Comparison of ENCODE assay signal across 14 cellular contexts in the genomic region with DNA sequence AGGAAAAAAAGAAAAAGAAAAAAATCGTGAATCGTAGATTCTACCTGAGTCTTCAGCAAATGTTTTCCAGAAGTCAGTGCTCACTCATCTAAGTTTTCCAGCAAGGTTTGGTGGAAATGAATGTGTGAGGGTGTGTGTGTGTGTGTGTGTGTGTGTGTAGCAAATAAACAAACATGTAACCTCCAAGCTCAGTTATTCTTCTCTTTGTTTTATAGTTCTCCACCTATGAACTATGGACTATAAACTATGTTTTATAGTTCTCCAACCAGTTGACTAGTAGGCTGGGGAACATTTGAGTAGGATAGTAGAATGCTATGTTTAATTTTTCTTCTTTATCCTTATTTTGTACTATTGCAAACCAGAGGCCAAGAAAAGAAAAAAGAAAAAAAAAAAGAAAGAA. TPM values are rescaled to one million over a fixed set of nuclear protein-coding genes. Genes with fewer than 3 reads are reported as not detected.
A peak's percentile ranks its signal among the peaks of the same experiment; 100 is the strongest.
DNase-seq lines count a peak whose midpoint lies in the region; ATAC-seq and TF ChIP-seq lines count a peak whose summit lies in the region.
"Had no signal": no experiment of that assay in that cellular context is flagged by ENCODE, and none has a peak within 500 bp of the region (broad histone marks: within the 10 kb centered on the region; RNA-seq: fewer than 3 reads in every experiment).

No MANE protein-coding gene starts in this region.

- peak overlapping the region; percentile 52; the same call in 2 of the 3 replicates for H2BK15ac ChIP-seq in IMR-90 (ENCODE audit: low read depth, low read length)
- H2BK15ac ChIP-seq in mesenchymal stem cell (ENCODE audit: low read depth, poor library complexity, severe bottlenecking): no peak overlapping the region

- in situ Hi-C loops in IMR-90 (cut with MboI; ENCODE audit: low sequenced_read_pairs): no loop called here

- peaks cover 6% of the 10 kb centered on the region for H3K9me1 ChIP-seq in IMR-90 (ENCODE audit: insufficient read depth, low read length)

- CTCF ChIA-PET in IMR-90 (lab: Yijun Ruan, JAX): interaction anchor here (0.6 to 1.3 kb wide), 2 partner anchors 11 to 174 kb away, joined by 3 read pairs; no protein-coding TSS in a partner anchor

- ATAC-seq in IMR-90 (ENCODE audit: low read depth) (no peak), GM19395 (IDR thresholded peaks at IDR 0.05; ENCODE audit: unreplicated experiment) (no peak)
- ATAC-seq in stimulated activated memory B cell treated with anti-CD40 and anti-IgM and Interleukin-4, amounts not matched to agents 10 μg/mL and 1 μg/mL and 100 μg/mL, for 72 hours: no peak
- ATAC-seq: HCT116 had no signal

- POLR2A ChIA-PET in IMR-90 (lab: Charles Lee; ENCODE audit: unreplicated experiment): no interaction called here

- no TSS peak for BruUV-seq in IMR-90 (replicated peaks; lab: Mats Ljungman, UMichigan)

- H3K18ac ChIP-seq in IMR-90 (ENCODE audit: low read depth, low read length) (no peak overlapping the region), mesenchymal stem cell (ENCODE audit: low read depth in 1 of 2, low read length in 2 of 2) (no peak overlapping the region)

- no peaks in the 10 kb centered on the region for H3K9me3 Mint-ChIP-seq in stimulated activated memory B cell treated with anti-CD40 and anti-IgM and Interleukin-4, amounts not matched to agents 10 μg/mL and 1 μg/mL and 100 μg/mL, for 72 hours
- H3K9me3 Mint-ChIP-seq: CD4-positive, alpha-beta memory T cell had no signal

- H3K27ac ChIP-seq in IMR-90 (ENCODE audit: insufficient read depth, low read length) (no peak overlapping the region), colonic mucosa (peak overlapping the region; percentile 53), mesenchymal stem cell (ENCODE audit: low read length, poor library complexity, severe bottlenecking) (no peak overlapping the region)
- H3K27ac ChIP-seq: C4-2B had no signal

- no peak overlapping the region for H3K4me3 Mint-ChIP-seq in stimulated activated memory B cell treated with anti-CD40 and anti-IgM and Interleukin-4, amounts not matched to agents 10 μg/mL and 1 μg/mL and 100 μg/mL, for 72 hours

- WGBS in IMR-90 (ENCODE audit: extremely low coverage in 2 of 2, insufficient read length in 1 of 2), 2 experiments: no CpG with 5 or more reads among the region's 2 CpGs
- WGBS in mesenchymal stem cell: 93% methylated on average over 2 of the region's 2 CpGs

- H3K36me3 ChIP-seq in IMR-90 (ENCODE audit: control insufficient read depth, insufficient read depth, low read length) (no peaks in the 10 kb centered on the region), colonic mucosa (no peaks in the 10 kb centered on the region), mesenchymal stem cell (ENCODE audit: control insufficient read depth in 1 of 2, insufficient read depth in 2 of 2, low read depth in 1 of 2, low read length in 2 of 2) (no peaks in the 10 kb centered on the region)
- H3K36me3 ChIP-seq: BE2C had no signal

- H3K4me2 ChIP-seq in IMR-90 (ENCODE audit: low read depth, low read length): no peak overlapping the region
- H3K4me2 ChIP-seq in mesenchymal stem cell (ENCODE audit: low read length, poor library complexity, severe bottlenecking): no peak overlapping the region

- H3K23ac ChIP-seq in IMR-90 (ENCODE audit: low read depth, low read length) (no peak overlapping the region), mesenchymal stem cell (ENCODE audit: low read length in 2 of 2) (no peak overlapping the region)

- no peak overlapping the region for H2AFZ ChIP-seq in IMR-90 (replicated peaks; ENCODE audit: low read length, poor library complexity)
- no peak overlapping the region for H2AFZ ChIP-seq in mesenchymal stem cell (ENCODE audit: low read depth, low read length)

- no peak overlapping the region for H2BK120ac ChIP-seq in IMR-90 (ENCODE audit: low read depth, low read length)
- no peak overlapping the region for H2BK120ac ChIP-seq in mesenchymal stem cell (ENCODE audit: low read depth, low read length)

- H4K5ac ChIP-seq in IMR-90 (ENCODE audit: low read depth, low read length): no peak overlapping the region

- intact Hi-C loops in IMR-90 (cut with micrococcal nuclease) (no loop called here), colonic mucosa (cut with DNase I) (loop anchor here (10.0 kb wide), 1 partner anchor 61 kb away; no protein-coding TSS in a partner anchor)

- H2AK9ac ChIP-seq in IMR-90 (replicated peaks; ENCODE audit: low read depth, low read length, poor library complexity): no peak overlapping the region

- H3K9me3 ChIP-seq in IMR-90 (ENCODE audit: control insufficient read depth, insufficient read depth, low read length) (no peaks in the 10 kb centered on the region), colonic mucosa (no peaks in the 10 kb centered on the region), mesenchymal stem cell (ENCODE audit: control insufficient read depth, low read length) (no peaks in the 10 kb centered on the region)
- H3K9me3 ChIP-seq: BE2C had no signal

- TF ChIP-seq CTCF in IMR-90 (conservative IDR thresholded peaks at IDR 0.05; ENCODE audit: low read depth, low read length) (no peak), colonic mucosa (IDR thresholded peaks at IDR 0.05) (no peak)

- no peak overlapping the region for H2BK12ac ChIP-seq in mesenchymal stem cell (ENCODE audit: low read length in 2 of 2)

- peaks cover 7% of the 10 kb centered on the region; the same call in 1 of the 2 replicates for H3K4me1 ChIP-seq in IMR-90 (ENCODE audit: control insufficient read depth, insufficient read depth, low read length)
- H3K4me1 ChIP-seq in colonic mucosa: no peaks in the 10 kb centered on the region
- peaks cover 2% of the 10 kb centered on the region for H3K4me1 ChIP-seq in mesenchymal stem cell (ENCODE audit: control insufficient read depth, insufficient read depth, low read depth, low read length)
- H3K4me1 ChIP-seq: BE2C had no signal

- H3K4me3 ChIP-seq in IMR-90 (ENCODE audit: insufficient read depth, low read depth, low read length): no peak overlapping the region
- H3K4me3 ChIP-seq in colonic mucosa: no peak overlapping the region
- H3K4me3 ChIP-seq in mesenchymal stem cell (ENCODE audit: insufficient read depth in 1 of 2, low read depth in 1 of 2, low read length in 2 of 2): no peak overlapping the region

- H2BK20ac ChIP-seq in IMR-90 (ENCODE audit: low read depth, low read length): no peak overlapping the region

- H4K91ac ChIP-seq in IMR-90 (ENCODE audit: insufficient read depth, low read depth, low read length) (no peak overlapping the region; the same call in 1 of the 2 replicates), mesenchymal stem cell (ENCODE audit: low read length) (no peak overlapping the region)

- H3K14ac ChIP-seq in IMR-90 (replicated peaks; ENCODE audit: low read depth, low read length): no peak overlapping the region
- no peak overlapping the region for H3K14ac ChIP-seq in mesenchymal stem cell (ENCODE audit: low read length in 2 of 2)

- H3K36me3 Mint-ChIP-seq in stimulated activated memory B cell treated with anti-CD40 and anti-IgM and Interleukin-4, amounts not matched to agents 10 μg/mL and 1 μg/mL and 100 μg/mL, for 72 hours: no peaks in the 10 kb centered on the region
- H3K36me3 Mint-ChIP-seq: CD4-positive, alpha-beta memory T cell had no signal

- no peak for TF ChIP-seq POLR2A in IMR-90 (IDR thresholded peaks at IDR 0.05; ENCODE audit: low read depth, low read length)

- H3K27me3 ChIP-seq in IMR-90 (ENCODE audit: control insufficient read depth, insufficient read depth, low read length) (no peaks in the 10 kb centered on the region; the same call in none of the 2 replicates), colonic mucosa (no peaks in the 10 kb centered on the region), mesenchymal stem cell (ENCODE audit: control insufficient read depth in 1 of 2, insufficient read depth in 1 of 2, low read length in 2 of 2) (no peaks in the 10 kb centered on the region)

- no peak overlapping the region for H3K27ac Mint-ChIP-seq in stimulated activated memory B cell treated with anti-CD40 and anti-IgM and Interleukin-4, amounts not matched to agents 10 μg/mL and 1 μg/mL and 100 μg/mL, for 72 hours
- H3K27ac Mint-ChIP-seq: CD4-positive, alpha-beta memory T cell had no signal

- H3K79me1 ChIP-seq in IMR-90 (ENCODE audit: low read depth in 1 of 2, low read length in 2 of 2) (no peaks in the 10 kb centered on the region), mesenchymal stem cell (replicated peaks; ENCODE audit: low read length, poor library complexity, severe bottlenecking) (no peaks in the 10 kb centered on the region)

- no peak overlapping the region for H3K9ac ChIP-seq in IMR-90 (ENCODE audit: low read depth, low read length)
- no peak overlapping the region for H3K9ac ChIP-seq in colonic mucosa (ENCODE audit: low read depth in 2 of 2, low read length in 2 of 2)
- H3K9ac ChIP-seq in mesenchymal stem cell (ENCODE audit: low read length): no peak overlapping the region

- H3K27me3 Mint-ChIP-seq in stimulated activated memory B cell treated with anti-CD40 and anti-IgM and Interleukin-4, amounts not matched to agents 10 μg/mL and 1 μg/mL and 100 μg/mL, for 72 hours: peaks cover 22% of the 10 kb centered on the region

- no peak for TF ChIP-seq RAD21 in IMR-90 (IDR thresholded peaks at IDR 0.05; ENCODE audit: low read length)

- H3K4ac ChIP-seq in IMR-90 (ENCODE audit: low read depth, low read length) (no peak overlapping the region), mesenchymal stem cell (ENCODE audit: low read depth in 1 of 2, low read length in 2 of 2) (peak overlapping the region in 1 of 2 experiments; percentile 38)

- H3K56ac ChIP-seq in IMR-90 (ENCODE audit: extremely low read depth, insufficient read depth, low read length): no peak overlapping the region

- H4K20me1 ChIP-seq in IMR-90 (ENCODE audit: insufficient read depth, low read length): no peaks in the 10 kb centered on the region

- no peak overlapping the region for H4K8ac ChIP-seq in IMR-90 (ENCODE audit: low read depth in 2 of 2, low read length in 2 of 2)
- H4K8ac ChIP-seq in mesenchymal stem cell (ENCODE audit: low read length): no peak overlapping the region

- dilution Hi-C loops in IMR-90 (cut with HindIII; ENCODE audit: low sequenced_read_pairs, unreplicated experiment): no loop called here

- DNase-seq in IMR-90 (no peak), colonic mucosa (peak; percentile 23), mesenchymal stem cell (peak; percentile 8), COLO829 (ENCODE audit: low spot score) (no peak), NCI-H526 (lab: John Stamatoyannopoulos, UW) (no peak)
- DNase-seq: COR-L47, DND-41, GDM1 had no signal

- H3K4me1 Mint-ChIP-seq in stimulated activated memory B cell treated with anti-CD40 and anti-IgM and Interleukin-4, amounts not matched to agents 10 μg/mL and 1 μg/mL and 100 μg/mL, for 72 hours: no peaks in the 10 kb centered on the region
- H3K4me1 Mint-ChIP-seq: CD4-positive, alpha-beta memory T cell had no signal

- H2BK5ac ChIP-seq in IMR-90 (ENCODE audit: low read depth, low read length, poor library complexity, severe bottlenecking): no peak overlapping the region
- H2BK5ac ChIP-seq in mesenchymal stem cell (ENCODE audit: low read depth, low read length, poor library complexity, severe bottlenecking): no peak overlapping the region

- H2AK5ac ChIP-seq in IMR-90 (ENCODE audit: low read depth, low read length) (no peak overlapping the region), mesenchymal stem cell (ENCODE audit: low read length, severe bottlenecking) (no peak overlapping the region)

RNA-seq across cellular contexts. Expression of a gene that starts 44.5 kb away (rescaled TPM):
- 21.1 and 24.0 TPM in 2 replicates for total RNA-seq in IMR-90 (2012; rRNA removed)
- polyA plus RNA-seq in IMR-90 (2012; rRNA removed): 62.7 and 109 TPM in 2 replicates
- 29.0 and 40.8 TPM in 2 replicates for polyA plus RNA-seq in IMR-90 (2012; cell fraction: cytosol; rRNA removed)
- polyA plus RNA-seq in IMR-90 (2012; cell fraction: nucleus; rRNA removed; ENCODE audit: low replicate concordance): 31.5 and 36.1 TPM in 2 replicates
- 10 to 100 TPM; 13.6 to 19.2 TPM for total RNA-seq in colonic mucosa
- polyA plus RNA-seq in mesenchymal stem cell (2013, experiment 1 of 2): 579 TPM
- polyA plus RNA-seq in mesenchymal stem cell (2013, experiment 2 of 2): 591 TPM

Comparison
In these comparisons a context has a peak if more than half of its experiments do, and no peak if none do; other contexts are left out.
1. DNase-seq: peak in colonic mucosa (single experiment) and mesenchymal stem cell (single experiment); none in IMR-90 (single experiment), COLO829 (single experiment) and NCI-H526 (0 of 2).